In the genomic region with DNA sequence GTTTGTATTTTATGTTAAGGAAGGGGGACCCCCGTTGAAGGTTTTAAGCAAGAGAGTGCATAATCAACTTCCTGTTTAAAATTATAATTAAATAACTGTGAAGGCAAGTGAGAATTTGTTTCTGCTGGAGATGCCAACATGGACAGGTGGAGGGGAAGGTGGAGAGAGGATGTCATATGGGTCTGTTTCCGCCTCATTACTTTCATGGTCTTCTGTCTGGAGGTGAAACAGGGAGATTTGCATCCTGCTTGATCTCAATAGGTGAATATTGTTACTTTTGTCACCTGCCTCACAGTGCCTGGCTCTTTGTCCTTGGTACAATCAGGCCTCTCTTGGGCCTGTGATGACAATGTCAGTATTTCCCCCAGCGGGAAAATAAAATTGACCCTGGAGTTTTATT, we compare ENCODE assay signal across 30 cellular contexts.
"Had no signal": no experiment of that assay in that cellular context is flagged by ENCODE, and none has a peak within 500 bp of the region (broad histone marks: within the 10 kb centered on the region; RNA-seq: fewer than 3 reads in every experiment).

No MANE protein-coding gene starts in this region.

- H3K27me3 Mint-ChIP-seq: activated CD4-positive, alpha-beta T cell treated with anti-CD3 and anti-CD28 coated beads, Interleukin-2, amount 10 ng/mL, durations not matched to agents 24 days and 14 days; activated naive CD4-positive, alpha-beta T cell treated with anti-CD3 and anti-CD28 coated beads, Interleukin-2, amount 10 ng/mL, durations not matched to agents 7 days and 5 days; activated naive CD8-positive, alpha-beta T cell treated with anti-CD3 and anti-CD28 coated beads, Interleukin-2, amount 10 ng/mL, durations not matched to agents 7 days and 5 days; dendritic cell treated with granulocyte-macrophage colony-stimulating factor and Interleukin-4, amounts not matched to agents 40 ng/mL and 50 ng/mL, for 4 days had no signal

- H3K36me3 Mint-ChIP-seq: activated CD4-positive, alpha-beta memory T cell treated with anti-CD3 and anti-CD28 coated beads for 36 hours; activated naive CD4-positive, alpha-beta T cell treated with anti-CD3 and anti-CD28 coated beads, Interleukin-2, amount 10 ng/mL, durations not matched to agents 7 days and 5 days; activated naive CD8-positive, alpha-beta T cell treated with anti-CD3 and anti-CD28 coated beads, Interleukin-2, amount 10 ng/mL, durations not matched to agents 7 days and 5 days; immature natural killer cell; naive thymus-derived CD8-positive, alpha-beta T cell; stimulated activated naive B cell treated with anti-CD40 and anti-IgM and Interleukin-4, amounts not matched to agents 10 μg/mL and 1 μg/mL and 100 μg/mL, for 72 hours had no signal

- ATAC-seq: foreskin keratinocyte; heart left ventricle; left colon; naive thymus-derived CD8-positive, alpha-beta T cell; psoas muscle; right cardiac atrium; stimulated activated naive B cell treated with anti-CD40 and anti-IgM and Interleukin-4, amounts not matched to agents 10 μg/mL and 1 μg/mL and 100 μg/mL, for 72 hours had no signal

- H3K4me1 ChIP-seq: heart left ventricle, parathyroid adenoma, psoas muscle, stomach, thyroid gland had no signal

- H3K36me3 ChIP-seq: esophagus muscularis mucosa, heart left ventricle, stomach, thyroid gland had no signal

- H3K9me3 ChIP-seq: psoas muscle, stomach, thyroid gland had no signal

- H3K9me3 Mint-ChIP-seq: activated CD4-positive, alpha-beta memory T cell treated with anti-CD3 and anti-CD28 coated beads for 36 hours; activated CD4-positive, alpha-beta T cell treated with anti-CD3 and anti-CD28 coated beads, Interleukin-2, amount 10 ng/mL, durations not matched to agents 24 days and 14 days; activated naive CD4-positive, alpha-beta T cell treated with anti-CD3 and anti-CD28 coated beads, Interleukin-2, amount 10 ng/mL, durations not matched to agents 7 days and 5 days; activated naive CD8-positive, alpha-beta T cell treated with anti-CD3 and anti-CD28 coated beads, Interleukin-2, amount 10 ng/mL, durations not matched to agents 7 days and 5 days; activated T-helper 1 cell treated with anti-CD3 and anti-CD28 coated beads, Interleukin-12 subunit alpha, Interleukin-12 subunit beta, Interleukin-2, Interleukin-4 antibody, amounts not matched to agents 30 ng/mL and 10 ng/mL and 1 ng/mL, durations not matched to agents 14 hours and 24 hours and 36 hours; naive thymus-derived CD8-positive, alpha-beta T cell; neural crest cell; stimulated activated naive B cell treated with anti-CD40 and anti-IgM and Interleukin-4, amounts not matched to agents 10 μg/mL and 1 μg/mL and 100 μg/mL, for 72 hours had no signal

- H3K27me3 ChIP-seq: esophagus muscularis mucosa, foreskin keratinocyte, heart left ventricle, stomach, thyroid gland had no signal

- H3K79me2 ChIP-seq: parathyroid adenoma had no signal

- H3K27ac Mint-ChIP-seq: activated CD4-positive, alpha-beta memory T cell treated with anti-CD3 and anti-CD28 coated beads for 36 hours; activated CD4-positive, alpha-beta T cell treated with anti-CD3 and anti-CD28 coated beads, Interleukin-2, amount 10 ng/mL, durations not matched to agents 24 days and 14 days; activated naive CD4-positive, alpha-beta T cell treated with anti-CD3 and anti-CD28 coated beads, Interleukin-2, amount 10 ng/mL, durations not matched to agents 7 days and 5 days; activated naive CD8-positive, alpha-beta T cell treated with anti-CD3 and anti-CD28 coated beads, Interleukin-2, amount 10 ng/mL, durations not matched to agents 7 days and 5 days; activated T-helper 1 cell treated with anti-CD3 and anti-CD28 coated beads, Interleukin-12 subunit alpha, Interleukin-12 subunit beta, Interleukin-2, Interleukin-4 antibody, amounts not matched to agents 30 ng/mL and 10 ng/mL and 1 ng/mL, durations not matched to agents 14 hours and 24 hours and 36 hours; dendritic cell treated with granulocyte-macrophage colony-stimulating factor and Interleukin-4, amounts not matched to agents 40 ng/mL and 50 ng/mL, for 4 days; immature natural killer cell; naive thymus-derived CD8-positive, alpha-beta T cell; stimulated activated naive B cell treated with anti-CD40 and anti-IgM and Interleukin-4, amounts not matched to agents 10 μg/mL and 1 μg/mL and 100 μg/mL, for 72 hours had no signal

- H3K4me3 ChIP-seq: esophagus muscularis mucosa, heart left ventricle, psoas muscle, stomach, thyroid gland had no signal

- H3K4me3 Mint-ChIP-seq: activated CD4-positive, alpha-beta memory T cell treated with anti-CD3 and anti-CD28 coated beads for 36 hours; activated CD4-positive, alpha-beta T cell treated with anti-CD3 and anti-CD28 coated beads, Interleukin-2, amount 10 ng/mL, durations not matched to agents 24 days and 14 days; activated naive CD4-positive, alpha-beta T cell treated with anti-CD3 and anti-CD28 coated beads, Interleukin-2, amount 10 ng/mL, durations not matched to agents 7 days and 5 days; activated naive CD8-positive, alpha-beta T cell treated with anti-CD3 and anti-CD28 coated beads, Interleukin-2, amount 10 ng/mL, durations not matched to agents 7 days and 5 days; activated T-helper 1 cell treated with anti-CD3 and anti-CD28 coated beads, Interleukin-12 subunit alpha, Interleukin-12 subunit beta, Interleukin-2, Interleukin-4 antibody, amounts not matched to agents 30 ng/mL and 10 ng/mL and 1 ng/mL, durations not matched to agents 14 hours and 24 hours and 36 hours; dendritic cell treated with granulocyte-macrophage colony-stimulating factor and Interleukin-4, amounts not matched to agents 40 ng/mL and 50 ng/mL, for 4 days; immature natural killer cell; naive thymus-derived CD8-positive, alpha-beta T cell; neural crest cell; stimulated activated naive B cell treated with anti-CD40 and anti-IgM and Interleukin-4, amounts not matched to agents 10 μg/mL and 1 μg/mL and 100 μg/mL, for 72 hours had no signal

- H3K27ac ChIP-seq: esophagus muscularis mucosa, foreskin keratinocyte, heart left ventricle, parathyroid adenoma, psoas muscle, stomach, thyroid gland had no signal

- DNase-seq: activated CD4-positive, alpha-beta memory T cell treated with anti-CD3 and anti-CD28 coated beads for 36 hours; activated CD4-positive, alpha-beta T cell treated with anti-CD3 and anti-CD28 coated beads, Interleukin-2, amount 10 ng/mL, durations not matched to agents 24 days and 14 days; activated CD4-positive, CD25-positive, alpha-beta regulatory T cell treated with anti-CD3 and anti-CD28 coated beads, Interleukin-2, amount 50 U/mL, for 72 hours; activated CD8-positive, alpha-beta memory T cell treated with anti-CD3 and anti-CD28 coated beads, Interleukin-2, amount 50 U/mL, for 4 hours; activated effector memory CD4-positive, alpha-beta T cell treated with anti-CD3 and anti-CD28 coated beads, Interleukin-2, amount 50 U/mL, for 16 hours; activated naive CD4-positive, alpha-beta T cell treated with anti-CD3 and anti-CD28 coated beads, Interleukin-2, amount 10 ng/mL, durations not matched to agents 7 days and 5 days; activated naive CD8-positive, alpha-beta T cell treated with anti-CD3 and anti-CD28 coated beads, Interleukin-2, amount 10 ng/mL, durations not matched to agents 7 days and 5 days; activated T-cell treated with anti-CD3 and anti-CD28 coated beads, Interleukin-2, amount 50 U/mL, for 1 hour; amygdala; foreskin keratinocyte; heart left ventricle; hypothalamus; immature natural killer cell; kidney; left colon; naive thymus-derived CD8-positive, alpha-beta T cell; occipital lobe; psoas muscle; right cardiac atrium; stimulated activated CD4-positive, alpha-beta T cell treated with anti-CD3 and anti-CD28 coated beads, Interleukin-15, amount 100 ng/mL, for 24 hours; stimulated activated CD4-positive, alpha-beta T cell treated with anti-CD3 and anti-CD28 coated beads, Interleukin-2, amount 100 ng/mL, for 24 hours; stimulated activated naive B cell treated with anti-CD40 and anti-IgM and Interleukin-4, amounts not matched to agents 10 μg/mL and 1 μg/mL and 100 μg/mL, for 72 hours; stomach; T-helper 9 cell; thyroid gland had no signal

- H3K4me1 Mint-ChIP-seq: activated CD4-positive, alpha-beta T cell treated with anti-CD3 and anti-CD28 coated beads, Interleukin-2, amount 10 ng/mL, durations not matched to agents 24 days and 14 days; activated naive CD4-positive, alpha-beta T cell treated with anti-CD3 and anti-CD28 coated beads, Interleukin-2, amount 10 ng/mL, durations not matched to agents 7 days and 5 days; activated naive CD8-positive, alpha-beta T cell treated with anti-CD3 and anti-CD28 coated beads, Interleukin-2, amount 10 ng/mL, durations not matched to agents 7 days and 5 days; immature natural killer cell; naive thymus-derived CD8-positive, alpha-beta T cell; stimulated activated naive B cell treated with anti-CD40 and anti-IgM and Interleukin-4, amounts not matched to agents 10 μg/mL and 1 μg/mL and 100 μg/mL, for 72 hours had no signal

- H3K9ac ChIP-seq: parathyroid adenoma had no signal
